ENCODE assay signal across 1 cellular context in genomic region chr13:43033038-43033437, GRCh38.
TF ChIP-seq lines count a peak whose summit lies in the region.

No MANE protein-coding gene starts in this region.

TF ChIP-seq in GM12878, 131 proteins besides CTCF, POLR2A, EP300 and RAD21:
- TF ChIP-seq TBL1XR1 (IDR thresholded peaks at IDR 0.05; ENCODE audit: low read depth, low read length) (no peak), MEF2A (IDR thresholded peaks at IDR 0.05; ENCODE audit: insufficient read depth, low read depth, low read length) (no peak), ZBTB33 (IDR thresholded peaks at IDR 0.05) (peak; percentile 88)
